ENCODE assay signal across 17 cellular contexts in genomic region chr12:25743679-25744078, GRCh38.
"Had no signal": no experiment of that assay in that cellular context is flagged by ENCODE, and none has a peak within 500 bp of the region (broad histone marks: within the 10 kb centered on the region; RNA-seq: fewer than 3 reads in every experiment).

No MANE protein-coding gene starts in this region.

- ATAC-seq: activated CD4-positive, CD25-positive, alpha-beta regulatory T cell treated with anti-CD3 and anti-CD28 coated beads, Interleukin-2, amount 50 U/mL, for 24 hours; activated T-cell treated with anti-CD3 and anti-CD28 coated beads, Interleukin-2, amount 50 U/mL, for 72 hours; left colon; lower lobe of right lung; stimulated activated naive B cell treated with anti-CD40 and anti-IgM and Interleukin-4, amounts not matched to agents 10 μg/mL and 1 μg/mL and 100 μg/mL, for 72 hours; upper lobe of right lung had no signal

- DNase-seq: activated CD4-positive, alpha-beta T cell treated with anti-CD3 and anti-CD28 coated beads, Interleukin-2, amount 50 U/mL, for 1 hour; activated effector memory CD4-positive, alpha-beta T cell treated with anti-CD3 and anti-CD28 coated beads, Interleukin-2, amount 50 U/mL, for 16 hours; activated naive CD4-positive, alpha-beta T cell treated with anti-CD3 and anti-CD28 coated beads, Interleukin-2, amount 50 U/mL, for 16 hours; activated T-cell treated with anti-CD3 and anti-CD28 coated beads, Interleukin-2, amount 50 U/mL, for 72 hours; effector memory CD4-positive, alpha-beta T cell; foreskin melanocyte; hypothalamus; islet precursor cell; left colon; lower lobe of right lung; spleen; stimulated activated naive B cell treated with anti-CD40 and anti-IgM and Interleukin-4, amounts not matched to agents 10 μg/mL and 1 μg/mL and 100 μg/mL, for 72 hours; T1000; upper lobe of right lung had no signal

- H3K4me3 Mint-ChIP-seq: activated T-cell treated with anti-CD3 and anti-CD28 coated beads, Interleukin-2, amount 50 U/mL, for 72 hours; dendritic cell treated with granulocyte-macrophage colony-stimulating factor and Interleukin-4, amounts not matched to agents 40 ng/mL and 50 ng/mL, for 4 days; nephron; stimulated activated naive B cell treated with anti-CD40 and anti-IgM and Interleukin-4, amounts not matched to agents 10 μg/mL and 1 μg/mL and 100 μg/mL, for 72 hours had no signal

- H3K9me3 Mint-ChIP-seq: activated T-cell treated with anti-CD3 and anti-CD28 coated beads, Interleukin-2, amount 50 U/mL, for 72 hours; nephron; stimulated activated naive B cell treated with anti-CD40 and anti-IgM and Interleukin-4, amounts not matched to agents 10 μg/mL and 1 μg/mL and 100 μg/mL, for 72 hours had no signal

- H3K27ac Mint-ChIP-seq: dendritic cell treated with granulocyte-macrophage colony-stimulating factor and Interleukin-4, amounts not matched to agents 40 ng/mL and 50 ng/mL, for 4 days; nephron; stimulated activated naive B cell treated with anti-CD40 and anti-IgM and Interleukin-4, amounts not matched to agents 10 μg/mL and 1 μg/mL and 100 μg/mL, for 72 hours had no signal

- H3K4me1 Mint-ChIP-seq: stimulated activated naive B cell treated with anti-CD40 and anti-IgM and Interleukin-4, amounts not matched to agents 10 μg/mL and 1 μg/mL and 100 μg/mL, for 72 hours had no signal

- H3K27me3 Mint-ChIP-seq: dendritic cell treated with granulocyte-macrophage colony-stimulating factor and Interleukin-4, amounts not matched to agents 40 ng/mL and 50 ng/mL, for 4 days had no signal

- H3K36me3 Mint-ChIP-seq: stimulated activated naive B cell treated with anti-CD40 and anti-IgM and Interleukin-4, amounts not matched to agents 10 μg/mL and 1 μg/mL and 100 μg/mL, for 72 hours had no signal
